Comparison of ENCODE assay signal across 12 cellular contexts in genomic region chr11:79160786-79161403, GRCh38.
DNase-seq lines count a peak whose midpoint lies in the region; FAIRE-seq and TF ChIP-seq lines count a peak whose summit lies in the region.
"Had no signal": no experiment of that assay in that cellular context is flagged by ENCODE, and none has a peak within 500 bp of the region (broad histone marks: within the 10 kb centered on the region; RNA-seq: fewer than 3 reads in every experiment).

No MANE protein-coding gene starts in this region.

- TF ChIP-seq RAD21 in H1 (IDR thresholded peaks at IDR 0.05 in 1 of 2, conservative IDR thresholded peaks at IDR 0.05 in 1 of 2; ENCODE audit: low read depth in 2 of 2, low read length in 2 of 2), result peak; percentile 49 to 61; a peak in 3 of 4 replicates

- no peak overlapping the region for H3K56ac ChIP-seq in H1 (replicated peaks; ENCODE audit: insufficient read length, low read depth, low read length)

- no peak overlapping the region for H2BK20ac ChIP-seq in H1 (ENCODE audit: low read length)

- H4K91ac ChIP-seq in H1 (replicated peaks; ENCODE audit: insufficient read length, low read length), result no peak overlapping the region

- H3K36me3 ChIP-seq in H1 (ENCODE audit: control insufficient read depth in 2 of 4, insufficient read depth in 4 of 4, low read length in 3 of 4) (no peaks in the 10 kb centered on the region), parathyroid adenoma (ENCODE audit: control insufficient read depth, insufficient read depth, low read length) (no peaks in the 10 kb centered on the region)

- H3K27me3 Mint-ChIP-seq in activated naive CD4-positive, alpha-beta T cell treated with anti-CD3 and anti-CD28 coated beads for 36 hours (ENCODE audit: low read depth), result no peaks in the 10 kb centered on the region

- no peak overlapping the region for H2BK15ac ChIP-seq in H1 (ENCODE audit: low read length)

- H2AFZ ChIP-seq in H1 (ENCODE audit: low read length) (no peak overlapping the region), parathyroid adenoma (no peak overlapping the region)

- H3K4me1 ChIP-seq in H1 (replicated peaks in 1 of 4; ENCODE audit: control insufficient read depth in 3 of 4, insufficient read depth in 4 of 4, low read length in 3 of 4) (no peaks in the 10 kb centered on the region), parathyroid adenoma (no peaks in the 10 kb centered on the region)

- H3K36me3 Mint-ChIP-seq in activated naive CD4-positive, alpha-beta T cell treated with anti-CD3 and anti-CD28 coated beads for 36 hours (ENCODE audit: low read depth), result no peaks in the 10 kb centered on the region

- H3K14ac ChIP-seq in H1 (ENCODE audit: insufficient read length), result no peak overlapping the region

- DNase-seq in GM12865 (ENCODE audit: low read depth) (peak; percentile 12), NB4 (ENCODE audit: low read depth) (peak; percentile 25), H1 (ENCODE audit: low read depth in 1 of 2, low spot score in 2 of 2) (no peak), NCI-H2081 (lab: John Stamatoyannopoulos, UW) (no peak)
- DNase-seq in activated naive CD4-positive, alpha-beta T cell treated with anti-CD3 and anti-CD28 coated beads for 36 hours, result no peak
- no peak for DNase-seq in activated CD8-positive, alpha-beta memory T cell treated with anti-CD3 and anti-CD28 coated beads for 24 hours
- DNase-seq: activated naive CD4-positive, alpha-beta T cell; left ventricle myocardium superior; NCI-H2081 treated with DMSO at 0.1 percent for 48 hours; T-helper 9 cell had no signal

- H3K4me2 ChIP-seq in H1 (ENCODE audit: insufficient read depth in 1 of 2, low read depth in 2 of 2, low read length in 2 of 2) (no peak overlapping the region), parathyroid adenoma (ENCODE audit: low read length) (no peak overlapping the region)

- intact Hi-C loops in activated naive CD4-positive, alpha-beta T cell treated with anti-CD3 and anti-CD28 coated beads for 36 hours (cut with micrococcal nuclease), result no loop called here

- TF ChIP-seq CTCF in GM12865 (IDR thresholded peaks at IDR 0.05; ENCODE audit: insufficient read depth, low read depth, low read length, missing control alignments) (peak; percentile 32), NB4 (IDR thresholded peaks at IDR 0.05; ENCODE audit: low read depth, low read length) (peak; percentile 35), H1 (IDR thresholded peaks at IDR 0.05; ENCODE audit: control extremely low read depth in 1 of 3, insufficient read depth in 1 of 3, low read depth in 1 of 3, low read length in 3 of 3) (peak in 2 of 3 experiments; percentile 47 to 53; a peak in 3 of 4 replicates), parathyroid adenoma (IDR thresholded peaks at IDR 0.05) (peak; percentile 31)

- H3K23ac ChIP-seq in H1 (ENCODE audit: insufficient read length), result no peak overlapping the region

- no peaks in the 10 kb centered on the region for H3K27me3 ChIP-seq in H1 (replicated peaks in 1 of 4; ENCODE audit: control insufficient read depth in 3 of 4, extremely low read depth in 1 of 4, insufficient read depth in 3 of 4, low read length in 3 of 4)
- H3K27me3 ChIP-seq in parathyroid adenoma (ENCODE audit: control insufficient read depth, insufficient read depth, low read length), result no peaks in the 10 kb centered on the region

- H2BK5ac ChIP-seq in H1 (ENCODE audit: low read depth, low read length), result no peak overlapping the region

- H3K79me2 ChIP-seq in H1 (ENCODE audit: control insufficient read depth in 1 of 2, insufficient read depth in 2 of 2, low read length in 2 of 2), result no peaks in the 10 kb centered on the region
- no peaks in the 10 kb centered on the region for H3K79me2 ChIP-seq in parathyroid adenoma

- FAIRE-seq in H1 (lab: Jason Lieb, UNC), result peak; percentile 36

- no peak for TF ChIP-seq POLR2A in NB4 (IDR thresholded peaks at IDR 0.05; ENCODE audit: extremely low read depth, insufficient read length)
- no peak for TF ChIP-seq POLR2A in H1 (IDR thresholded peaks at IDR 0.05; ENCODE audit: control extremely low read depth in 1 of 2, low read depth in 2 of 2, low read length in 2 of 2)

- no peak overlapping the region for H3K4me3 ChIP-seq in GM12865 (ENCODE audit: low read depth, low read length)
- no peak overlapping the region for H3K4me3 ChIP-seq in NB4 (ENCODE audit: low read depth, low read length)
- H3K4me3 ChIP-seq in H1 (ENCODE audit: extremely low read depth in 1 of 4, insufficient read depth in 2 of 4, low read depth in 3 of 4, low read length in 4 of 4), result no peak overlapping the region
- H3K4me3 ChIP-seq in parathyroid adenoma (ENCODE audit: low read depth, low read length), result no peak overlapping the region

- no peak overlapping the region for H2AK5ac ChIP-seq in H1 (ENCODE audit: low read depth, low read length)

- no peak overlapping the region for H3K18ac ChIP-seq in H1 (ENCODE audit: extremely low read depth, low read length)

- no peaks in the 10 kb centered on the region for H4K20me1 ChIP-seq in H1 (replicated peaks in 1 of 2; ENCODE audit: control insufficient read depth in 1 of 2, insufficient read depth in 2 of 2, low read length in 2 of 2)

- POLR2A ChIA-PET in H1 (lab: Charles Lee; ENCODE audit: partially characterized antibody), result no interaction called here

- WGBS in H1 (ENCODE audit: extremely low coverage in 1 of 2, insufficient coverage in 1 of 2, insufficient read length in 1 of 2, insufficient replicate concordance in 2 of 2, low coverage in 1 of 2, low lambda C conversion rate in 2 of 2, missing lambda C conversion rate in 1 of 2), 2 experiments, result 80% methylated on average over 5 of the region's 5 CpGs; no CpG with 5 or more reads in 1 of the 2 experiments

- H3K9me3 Mint-ChIP-seq in activated naive CD4-positive, alpha-beta T cell treated with anti-CD3 and anti-CD28 coated beads for 36 hours, result no peaks in the 10 kb centered on the region
- H3K9me3 Mint-ChIP-seq: stimulated activated naive CD8-positive, alpha-beta T cell treated with anti-CD3 and anti-CD28 coated beads, Interleukin-15, Interleukin-2, amounts not matched to agents 100 ng/mL and 50 ng/mL, for 24 hours had no signal

- H3K23me2 ChIP-seq in H1 (ENCODE audit: low read depth, low read length), result no peaks in the 10 kb centered on the region

- no peak overlapping the region for H3K27ac Mint-ChIP-seq in activated naive CD4-positive, alpha-beta T cell treated with anti-CD3 and anti-CD28 coated beads for 36 hours
- H3K27ac Mint-ChIP-seq: stimulated activated naive CD8-positive, alpha-beta T cell treated with anti-CD3 and anti-CD28 coated beads, Interleukin-15, Interleukin-2, amounts not matched to agents 100 ng/mL and 50 ng/mL, for 24 hours had no signal

- H4K5ac ChIP-seq in H1 (ENCODE audit: insufficient read length, low read depth, low read length), result no peak overlapping the region

- no peaks in the 10 kb centered on the region for H3K79me1 ChIP-seq in H1 (ENCODE audit: low read depth, low read length)

- TF ChIP-seq EP300 in H1 (IDR thresholded peaks at IDR 0.05; ENCODE audit: borderline replicate concordance in 1 of 2, low read depth in 2 of 2, low read length in 2 of 2), result no peak

- H2BK12ac ChIP-seq in H1 (ENCODE audit: low read depth, low read length), result no peak overlapping the region

- no peak overlapping the region for H2BK120ac ChIP-seq in H1 (replicated peaks; ENCODE audit: low read depth, low read length)

- no peak overlapping the region for H4K8ac ChIP-seq in H1 (ENCODE audit: extremely low read depth, insufficient read depth, low read length)

- no peak overlapping the region for H3K4me3 Mint-ChIP-seq in activated naive CD4-positive, alpha-beta T cell treated with anti-CD3 and anti-CD28 coated beads for 36 hours
- H3K4me3 Mint-ChIP-seq: stimulated activated naive CD8-positive, alpha-beta T cell treated with anti-CD3 and anti-CD28 coated beads, Interleukin-15, Interleukin-2, amounts not matched to agents 100 ng/mL and 50 ng/mL, for 24 hours had no signal

- H3K9ac ChIP-seq in H1 (replicated peaks in 1 of 4; ENCODE audit: extremely low read depth in 1 of 4, low read depth in 3 of 4, low read length in 3 of 4), result no peak overlapping the region
- H3K9ac ChIP-seq in parathyroid adenoma, result no peak overlapping the region

- H3K4me1 Mint-ChIP-seq in activated naive CD4-positive, alpha-beta T cell treated with anti-CD3 and anti-CD28 coated beads for 36 hours (ENCODE audit: low read depth), result no peaks in the 10 kb centered on the region

- no peaks in the 10 kb centered on the region for H3K9me3 ChIP-seq in H1 (ENCODE audit: insufficient read depth in 2 of 2, low read depth in 1 of 2, low read length in 1 of 2)
- no peaks in the 10 kb centered on the region for H3K9me3 ChIP-seq in parathyroid adenoma (ENCODE audit: control insufficient read depth, low read length)

- CTCF ChIA-PET in H1 (lab: Charles Lee; ENCODE audit: partially characterized antibody), result interaction anchor here (0.7 to 2.5 kb wide), 8 partner anchors 9 to 514 kb away, joined by 3 to 17 read pairs (median 4); no protein-coding TSS in a partner anchor
- CTCF ChIA-PET in activated naive CD4-positive, alpha-beta T cell treated with anti-CD3 and anti-CD28 coated beads for 36 hours (lab: Charles Lee), result no interaction called here

- H3K4ac ChIP-seq in H1 (replicated peaks; ENCODE audit: insufficient read length, low read depth, low read length), result no peak overlapping the region

- H3K27ac ChIP-seq in H1 (ENCODE audit: low read depth, low read length), result no peak overlapping the region
- H3K27ac ChIP-seq in parathyroid adenoma, result no peak overlapping the region

TF ChIP-seq in H1, 55 proteins besides CTCF, POLR2A, EP300 and RAD21:
- TF ChIP-seq EZH2 (IDR thresholded peaks at IDR 0.05; ENCODE audit: low read depth, low read length, severe bottlenecking) (no peak), YY1 (IDR thresholded peaks at IDR 0.05; ENCODE audit: low read depth, low read length) (peak; percentile 62; the same call in 1 of the 2 replicates)
TF ChIP-seq in H1: peak in this region for 1.

Comparison
In these comparisons a context has a peak if more than half of its experiments do, and no peak if none do; other contexts are left out.
1. DNase-seq: peak in GM12865 (single experiment) and NB4 (single experiment); none in H1 (0 of 2), activated naive CD4-positive, alpha-beta T cell treated with anti-CD3 and anti-CD28 coated beads for 36 hours (single experiment), NCI-H2081 (0 of 2) and activated CD8-positive, alpha-beta memory T cell treated with anti-CD3 and anti-CD28 coated beads for 24 hours (single experiment).
2. Peak in every context shown above with its lines, with median percentiles within 50 percentile points of each other: CTCF ChIP-seq.